ENCODE assay signal across 22 cellular contexts in genomic region chr12:51850081-51850932, GRCh38. TPM values are rescaled to one million over a fixed set of nuclear protein-coding genes. Genes with fewer than 3 reads are reported as not detected.
A peak's percentile ranks its signal among the peaks of the same experiment; 100 is the strongest.
DNase-seq lines count a peak whose midpoint lies in the region; ATAC-seq and TF ChIP-seq lines count a peak whose summit lies in the region.
"Had no signal": no experiment of that assay in that cellular context is flagged by ENCODE, and none has a peak within 500 bp of the region (broad histone marks: within the 10 kb centered on the region; RNA-seq: fewer than 3 reads in every experiment).

No MANE protein-coding gene starts in this region.

- POLR2A ChIA-PET in CD4-positive, alpha-beta T cell (lab: Charles Lee) = no interaction called here

- peaks cover 33% of the 10 kb centered on the region for H3K4me1 ChIP-seq in GM23338 (ENCODE audit: insufficient read depth)
- H3K4me1 ChIP-seq in lower lobe of right lung = peaks cover 41% of the 10 kb centered on the region

- H3K27me3 ChIP-seq in GM23338 (ENCODE audit: insufficient read depth) (peaks cover 55% of the 10 kb centered on the region), lower lobe of right lung (ENCODE audit: low read depth) (peaks cover 34% of the 10 kb centered on the region)
- peaks cover 28% of the 10 kb centered on the region for H3K27me3 ChIP-seq in CD4-positive, alpha-beta T cell (ENCODE audit: control insufficient read depth, insufficient read depth, low read length)

- H3K27ac ChIP-seq in GM23338 (ENCODE audit: low read depth) (no peak overlapping the region), lower lobe of right lung (peak overlapping the region; percentile 58)
- no peak overlapping the region for H3K27ac ChIP-seq in CD4-positive, alpha-beta T cell (ENCODE audit: low read depth, low read length)
- H3K27ac ChIP-seq: suprapubic skin had no signal

- peaks cover 12% of the 10 kb centered on the region; the same call in 1 of the 2 replicates for H3F3A ChIP-seq in GM23338 (replicated peaks; ENCODE audit: low read depth)

- no peaks in the 10 kb centered on the region for H3K9me3 ChIP-seq in lower lobe of right lung
- no peaks in the 10 kb centered on the region for H3K9me3 ChIP-seq in CD4-positive, alpha-beta T cell (ENCODE audit: control insufficient read depth, low read length)
- H3K9me3 ChIP-seq: right lobe of liver, suprapubic skin had no signal

- H3K4me1 Mint-ChIP-seq in GM23338 (peaks cover 42% of the 10 kb centered on the region), immature natural killer cell (peaks cover 8 to 12% of the 10 kb centered on the region in 2 donors)
- H3K4me1 Mint-ChIP-seq in dendritic cell treated with granulocyte-macrophage colony-stimulating factor and Interleukin-4, amounts not matched to agents 40 ng/mL and 50 ng/mL, for 4 days (ENCODE audit: low read depth) = peaks cover 67% of the 10 kb centered on the region
- peaks cover 24% of the 10 kb centered on the region for H3K4me1 Mint-ChIP-seq in stimulated activated effector memory CD8-positive, alpha-beta T cell treated with anti-CD3 and anti-CD28 coated beads, Interleukin-12 subunit alpha, Interleukin-12 subunit beta, amount 100 ng/mL, for 72 hours
- H3K4me1 Mint-ChIP-seq in CD4-positive, alpha-beta T cell (ENCODE audit: low read depth) = peaks cover 32% of the 10 kb centered on the region

- H3K27me3 Mint-ChIP-seq in GM23338 (ENCODE audit: insufficient read depth, low read depth, poor library complexity) = peaks cover 53% of the 10 kb centered on the region
- peaks cover 35% of the 10 kb centered on the region for H3K27me3 Mint-ChIP-seq in dendritic cell treated with granulocyte-macrophage colony-stimulating factor and Interleukin-4, amounts not matched to agents 40 ng/mL and 50 ng/mL, for 4 days
- peaks cover 41% of the 10 kb centered on the region for H3K27me3 Mint-ChIP-seq in CD4-positive, alpha-beta T cell
- peaks cover 7 to 21% (median 8%) of the 10 kb centered on the region in 3 donors for H3K27me3 Mint-ChIP-seq in immature natural killer cell (ENCODE audit: low read depth in 3 of 3)

- no peak for ATAC-seq in GM23338
- ATAC-seq in lower lobe of right lung = no peak
- ATAC-seq in stimulated activated effector memory CD8-positive, alpha-beta T cell treated with anti-CD3 and anti-CD28 coated beads, Interleukin-12 subunit alpha, Interleukin-12 subunit beta, amount 100 ng/mL, for 72 hours = no peak
- no peak for ATAC-seq in CD4-positive, alpha-beta T cell (ENCODE audit: poor library complexity)
- ATAC-seq: activated CD4-positive, CD25-positive, alpha-beta regulatory T cell treated with anti-CD3 and anti-CD28 coated beads, Interleukin-2, amount 50 U/mL, for 24 hours; activated CD8-positive, alpha-beta T cell treated with anti-CD3 and anti-CD28 coated beads, Interleukin-2, amount 10 ng/mL, durations not matched to agents 7 days and 5 days; esophagus mucosa had no signal

- no peak overlapping the region for H2AFZ ChIP-seq in GM23338

- H3K9me3 Mint-ChIP-seq in GM23338 = no peaks in the 10 kb centered on the region; the same call in 2 of the 3 replicates
- no peaks in the 10 kb centered on the region for H3K9me3 Mint-ChIP-seq in dendritic cell treated with granulocyte-macrophage colony-stimulating factor and Interleukin-4, amounts not matched to agents 40 ng/mL and 50 ng/mL, for 4 days
- no peaks in the 10 kb centered on the region for H3K9me3 Mint-ChIP-seq in stimulated activated effector memory CD8-positive, alpha-beta T cell treated with anti-CD3 and anti-CD28 coated beads, Interleukin-12 subunit alpha, Interleukin-12 subunit beta, amount 100 ng/mL, for 72 hours
- no peaks in the 10 kb centered on the region for H3K9me3 Mint-ChIP-seq in CD4-positive, alpha-beta T cell
- H3K9me3 Mint-ChIP-seq in immature natural killer cell = no peaks in the 10 kb centered on the region
- H3K9me3 Mint-ChIP-seq: activated T-cell treated with anti-CD3 and anti-CD28 coated beads, Interleukin-2, amount 50 U/mL, for 24 hours had no signal

- H3K36me3 Mint-ChIP-seq in GM23338 (ENCODE audit: low read depth) (no peaks in the 10 kb centered on the region; the same call in 2 of the 3 replicates), immature natural killer cell (no peaks in the 10 kb centered on the region)
- H3K36me3 Mint-ChIP-seq in dendritic cell treated with granulocyte-macrophage colony-stimulating factor and Interleukin-4, amounts not matched to agents 40 ng/mL and 50 ng/mL, for 4 days (ENCODE audit: low read depth) = no peaks in the 10 kb centered on the region
- no peaks in the 10 kb centered on the region for H3K36me3 Mint-ChIP-seq in stimulated activated effector memory CD8-positive, alpha-beta T cell treated with anti-CD3 and anti-CD28 coated beads, Interleukin-12 subunit alpha, Interleukin-12 subunit beta, amount 100 ng/mL, for 72 hours
- H3K36me3 Mint-ChIP-seq in CD4-positive, alpha-beta T cell (ENCODE audit: low read depth) = no peaks in the 10 kb centered on the region

- H3K27ac Mint-ChIP-seq in GM23338 (no peak overlapping the region), immature natural killer cell (no peak overlapping the region)
- H3K27ac Mint-ChIP-seq in dendritic cell treated with granulocyte-macrophage colony-stimulating factor and Interleukin-4, amounts not matched to agents 40 ng/mL and 50 ng/mL, for 4 days = peak overlapping the region; percentile 71
- H3K27ac Mint-ChIP-seq in stimulated activated effector memory CD8-positive, alpha-beta T cell treated with anti-CD3 and anti-CD28 coated beads, Interleukin-12 subunit alpha, Interleukin-12 subunit beta, amount 100 ng/mL, for 72 hours = peak overlapping the region; percentile 30
- no peak overlapping the region for H3K27ac Mint-ChIP-seq in CD4-positive, alpha-beta T cell
- H3K27ac Mint-ChIP-seq: activated CD8-positive, alpha-beta T cell treated with anti-CD3 and anti-CD28 coated beads, Interleukin-2, amount 10 ng/mL, durations not matched to agents 7 days and 5 days; activated T-cell treated with anti-CD3 and anti-CD28 coated beads, Interleukin-2, amount 50 U/mL, for 24 hours had no signal

- no peak overlapping the region for H3K4me3 Mint-ChIP-seq in GM23338
- H3K4me3 Mint-ChIP-seq in dendritic cell treated with granulocyte-macrophage colony-stimulating factor and Interleukin-4, amounts not matched to agents 40 ng/mL and 50 ng/mL, for 4 days = no peak overlapping the region
- H3K4me3 Mint-ChIP-seq in stimulated activated effector memory CD8-positive, alpha-beta T cell treated with anti-CD3 and anti-CD28 coated beads, Interleukin-12 subunit alpha, Interleukin-12 subunit beta, amount 100 ng/mL, for 72 hours = no peak overlapping the region
- no peak overlapping the region for H3K4me3 Mint-ChIP-seq in CD4-positive, alpha-beta T cell
- no peak overlapping the region for H3K4me3 Mint-ChIP-seq in immature natural killer cell
- H3K4me3 Mint-ChIP-seq: activated CD8-positive, alpha-beta T cell treated with anti-CD3 and anti-CD28 coated beads, Interleukin-2, amount 10 ng/mL, durations not matched to agents 7 days and 5 days; activated T-cell treated with anti-CD3 and anti-CD28 coated beads, Interleukin-2, amount 50 U/mL, for 24 hours had no signal

- peak overlapping the region; percentile 83 for H3K4me2 ChIP-seq in GM23338

- CTCF ChIA-PET in CD4-positive, alpha-beta T cell (lab: Charles Lee) = no interaction called here

- H3K79me2 ChIP-seq in GM23338 (replicated peaks; ENCODE audit: insufficient read depth) = no peaks in the 10 kb centered on the region

- TF ChIP-seq CTCF in GM23338 (conservative IDR thresholded peaks at IDR 0.05; ENCODE audit: low read depth in 2 of 2) = no peak
- TF ChIP-seq CTCF in lower lobe of right lung (IDR thresholded peaks at IDR 0.05) = no peak
- no peak for TF ChIP-seq CTCF in CD4-positive, alpha-beta T cell (IDR thresholded peaks at IDR 0.05)

- DNase-seq in GM23338 (ENCODE audit: low spot score) (no peak), lower lobe of right lung (no peak), immature natural killer cell (no peak)
- DNase-seq in stimulated activated effector memory CD8-positive, alpha-beta T cell treated with anti-CD3 and anti-CD28 coated beads, Interleukin-12 subunit alpha, Interleukin-12 subunit beta, amount 100 ng/mL, for 72 hours (ENCODE audit: low spot score in 2 of 2) = no peak
- DNase-seq in CD4-positive, alpha-beta T cell = no peak
- DNase-seq in stimulated activated CD4-positive, alpha-beta T cell treated with anti-CD3 and anti-CD28 coated beads, Interleukin-1b, Interleukin-23, amount 100 ng/mL, for 48 hours = no peak
- DNase-seq: activated CD8-positive, alpha-beta T cell treated with anti-CD3 and anti-CD28 coated beads, Interleukin-2, amount 10 ng/mL, durations not matched to agents 7 days and 5 days; activated naive CD4-positive, alpha-beta T cell treated with Interleukin-2 at 50 U/mL for 16 hours; activated T-cell treated with anti-CD3 and anti-CD28 coated beads, Interleukin-2, amount 50 U/mL, for 24 hours; anterior cingulate cortex; central memory CD4-positive, alpha-beta T cell; COR-L47; HCEC 1CT; NCI-H1417 treated with DMSO at 0.1 percent for 48 hours; right lobe of liver; stimulated activated CD4-positive, alpha-beta T cell treated with anti-CD3 and anti-CD28 coated beads, Interleukin-15, amount 100 ng/mL, for 24 hours had no signal

- no peak overlapping the region for H3K4me3 ChIP-seq in GM23338
- no peak overlapping the region for H3K4me3 ChIP-seq in lower lobe of right lung

- intact Hi-C loops in dendritic cell treated with granulocyte-macrophage colony-stimulating factor and Interleukin-4, amounts not matched to agents 40 ng/mL and 50 ng/mL, for 4 days (cut with micrococcal nuclease) = no loop called here
- intact Hi-C loops in lower lobe of right lung (cut with DNase I) = no loop called here
- intact Hi-C loops in CD4-positive, alpha-beta T cell (cut with DNase I, micrococcal nuclease) = no loop called here

- H3K36me3 ChIP-seq in GM23338 (ENCODE audit: insufficient read depth) (no peaks in the 10 kb centered on the region), lower lobe of right lung (no peaks in the 10 kb centered on the region)
- H3K36me3 ChIP-seq: right lobe of liver, suprapubic skin had no signal

- no peaks in the 10 kb centered on the region for H3K9me2 ChIP-seq in GM23338 (ENCODE audit: insufficient read depth)

- H4K20me1 ChIP-seq in GM23338 (replicated peaks; ENCODE audit: insufficient read depth) = peaks cover 4% of the 10 kb centered on the region; the same call in 1 of the 2 replicates

RNA-seq across cellular contexts. Expression of gene FIGNL2, which starts 1.8 kb away (rescaled TPM):
- total RNA-seq in GM23338 (2014; rRNA removed; shearing (Covaris generic)) = 4.1 and 5.2 TPM in 2 replicates
- polyA plus RNA-seq in GM23338 (2016; fragmentation: Nextera tagmentation; extraction: Ambion mirVana) = 1.1 and 1.4 TPM in 2 replicates
- 0.95 TPM for total RNA-seq in lower lobe of right lung
- 1 to 10 TPM; 1.2 to 1.3 TPM for total RNA-seq in CD4-positive, alpha-beta T cell
- polyA plus RNA-seq in immature natural killer cell = under 1 TPM in 1 of 3 donors, not detected in 2; 0.07 TPM

RNA-seq across cellular contexts. Expression of gene ANKRD33, which starts 37.6 kb away (rescaled TPM):
- 0.27 and 1.7 TPM in 2 replicates for total RNA-seq in GM23338 (2014; rRNA removed; shearing (Covaris generic))
- polyA plus RNA-seq in GM23338 (2016; fragmentation: Nextera tagmentation; extraction: Ambion mirVana) (0.27 and 0.42 TPM in 2 replicates), immature natural killer cell (not detected)
- not detected for total RNA-seq in lower lobe of right lung
- not detected for total RNA-seq in CD4-positive, alpha-beta T cell
- total RNA-seq: activated CD8-positive, alpha-beta T cell treated with anti-CD3 and anti-CD28 coated beads, Interleukin-2, amount 10 ng/mL, durations not matched to agents 7 days and 5 days; esophagus mucosa; liver; omental fat pad; suprapubic skin had no signal
- polyA plus RNA-seq: liver had no signal

RNA-seq across cellular contexts. Expression of gene ACVRL1, which starts 57.0 kb away (rescaled TPM):
- 0.28 and 0.62 TPM in 2 replicates for total RNA-seq in GM23338 (2014; rRNA removed; shearing (Covaris generic))
- polyA plus RNA-seq in GM23338 (2016; fragmentation: Nextera tagmentation; extraction: Ambion mirVana) (0.23 TPM in 1 of 2 replicates, not detected in the other), immature natural killer cell (under 1 TPM in 1 of 3 donors, not detected in 2; 0.14 TPM)
- 242 TPM for total RNA-seq in lower lobe of right lung
- total RNA-seq in CD4-positive, alpha-beta T cell = not detected
- total RNA-seq: activated CD8-positive, alpha-beta T cell treated with anti-CD3 and anti-CD28 coated beads, Interleukin-2, amount 10 ng/mL, durations not matched to agents 7 days and 5 days had no signal

Comparison
In these comparisons a context has a peak if more than half of its experiments do, and no peak if none do; other contexts are left out.
1. H3K27ac Mint-ChIP-seq: peak in dendritic cell treated with granulocyte-macrophage colony-stimulating factor and Interleukin-4, amounts not matched to agents 40 ng/mL and 50 ng/mL, for 4 days (single experiment) and stimulated activated effector memory CD8-positive, alpha-beta T cell treated with anti-CD3 and anti-CD28 coated beads, Interleukin-12 subunit alpha, Interleukin-12 subunit beta, amount 100 ng/mL, for 72 hours (single experiment); none in GM23338 (single experiment), CD4-positive, alpha-beta T cell (single experiment) and immature natural killer cell (0 of 6).
2. RNA of gene ACVRL1, which starts 57.0 kb away (total RNA-seq): 242 TPM in lower lobe of right lung (single experiment); 0.28 to 0.62 TPM in GM23338 and not detected in CD4-positive, alpha-beta T cell; every median in the first group is over 100 times any median in the second.